Comparison of ENCODE assay signal across 16 cellular contexts in the genomic region with DNA sequence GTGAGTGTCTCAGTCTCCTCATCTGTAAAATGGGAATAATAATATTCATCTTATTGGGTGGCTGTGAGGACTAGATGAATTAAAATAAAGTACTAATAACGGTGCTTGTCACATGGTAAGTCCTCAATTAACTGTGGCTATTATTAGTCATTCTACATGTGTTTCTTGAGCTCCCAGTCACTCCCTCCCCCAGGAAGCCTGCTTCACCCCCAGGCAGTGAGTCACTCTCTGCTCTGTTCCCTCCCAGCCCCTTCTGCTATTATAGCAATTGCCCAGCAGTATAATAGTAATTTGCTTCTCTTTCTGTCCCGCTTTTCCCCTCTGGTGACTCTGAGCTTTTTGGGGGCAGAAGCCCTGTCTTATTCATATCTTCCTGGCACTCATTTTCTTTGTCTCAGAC.
DNase-seq lines count a peak whose midpoint lies in the region; TF ChIP-seq lines count a peak whose summit lies in the region.
"Had no signal": no experiment of that assay in that cellular context is flagged by ENCODE, and none has a peak within 500 bp of the region (broad histone marks: within the 10 kb centered on the region; RNA-seq: fewer than 3 reads in every experiment).

No MANE protein-coding gene starts in this region.

- TF ChIP-seq CTCF in neural progenitor cell (IDR thresholded peaks at IDR 0.05) (no peak), Caco-2 (IDR thresholded peaks at IDR 0.05; ENCODE audit: insufficient read depth in 1 of 2, low read depth in 1 of 2, low read length in 1 of 2, severe bottlenecking in 1 of 2, unreplicated experiment in 1 of 2) (no peak)

- H3K9me3 ChIP-seq in adipocyte (ENCODE audit: control insufficient read depth, low read length) (no peaks in the 10 kb centered on the region), neural progenitor cell (ENCODE audit: low read depth) (no peaks in the 10 kb centered on the region), Caco-2 (no peaks in the 10 kb centered on the region)
- H3K9me3 ChIP-seq: uterus had no signal

- H4K20me1 ChIP-seq in neural progenitor cell (ENCODE audit: low read depth): no peaks in the 10 kb centered on the region

- H3K9ac ChIP-seq in adipocyte (ENCODE audit: low read length): no peak overlapping the region
- H3K9ac ChIP-seq in neural progenitor cell: no peak overlapping the region

- H3K36me3 Mint-ChIP-seq in neural progenitor cell (no peaks in the 10 kb centered on the region), Caco-2 (ENCODE audit: insufficient read depth, unreplicated experiment) (no peaks in the 10 kb centered on the region)
- H3K36me3 Mint-ChIP-seq: naive thymus-derived CD8-positive, alpha-beta T cell had no signal

- H3K4me3 Mint-ChIP-seq in neural progenitor cell (no peak overlapping the region), Caco-2 (ENCODE audit: unreplicated experiment) (no peak overlapping the region)
- H3K4me3 Mint-ChIP-seq: activated B cell treated with CpG ODN at 0.5 μM for 24 hours; CD4-positive, alpha-beta T cell; naive thymus-derived CD8-positive, alpha-beta T cell had no signal

- H3K27me3 ChIP-seq in adipocyte (replicated peaks; ENCODE audit: control insufficient read depth, insufficient read depth, low read length) (peaks cover 3% of the 10 kb centered on the region), neural progenitor cell (no peaks in the 10 kb centered on the region), Caco-2 (replicated peaks; ENCODE audit: control insufficient read depth, insufficient read depth, low read length) (no peaks in the 10 kb centered on the region)
- H3K27me3 ChIP-seq: uterus had no signal

- DNase-seq in Ammon's horn (ENCODE audit: low spot score) (peak; percentile 36), Kasumi-1 (lab: John Stamatoyannopoulos, UW) (peak; percentile 0 to 3), adipocyte (ENCODE audit: low read depth) (peak; percentile 40), islet precursor cell (peak; percentile 82), posterior cingulate gyrus (no peak), neural progenitor cell (ENCODE audit: low spot score) (no peak), NCI-H146 (lab: John Stamatoyannopoulos, UW) (no peak), Caco-2 (no peak)
- DNase-seq: activated B cell treated with CpG ODN at 0.5 μM for 24 hours; CD4-positive, alpha-beta T cell; GOT3; naive thymus-derived CD8-positive, alpha-beta T cell; NCI-H2171 treated with DMSO at 0.1 percent for 48 hours; SHP77 treated with DMSO at 0.1 percent for 48 hours; stimulated activated CD4-positive, alpha-beta T cell treated with anti-CD3 and anti-CD28 coated beads, Interleukin-12 subunit alpha, Interleukin-12 subunit beta, amount 100 ng/mL, for 4 hours; uterus had no signal

- H3K4me2 ChIP-seq in neural progenitor cell: no peak overlapping the region

- no peaks in the 10 kb centered on the region for H3K9me3 Mint-ChIP-seq in neural progenitor cell
- no peaks in the 10 kb centered on the region for H3K9me3 Mint-ChIP-seq in Caco-2 (ENCODE audit: unreplicated experiment)
- H3K9me3 Mint-ChIP-seq: activated B cell treated with CpG ODN at 0.5 μM for 24 hours; CD4-positive, alpha-beta T cell; naive thymus-derived CD8-positive, alpha-beta T cell had no signal

- H2AFZ ChIP-seq in neural progenitor cell (replicated peaks): no peak overlapping the region

- peaks cover 5% of the 10 kb centered on the region for H3K4me1 Mint-ChIP-seq in neural progenitor cell
- no peaks in the 10 kb centered on the region for H3K4me1 Mint-ChIP-seq in Caco-2 (ENCODE audit: low read depth, unreplicated experiment)

- H3K27ac ChIP-seq in neural progenitor cell: no peak overlapping the region
- H3K27ac ChIP-seq: uterus had no signal

- POLR2A ChIA-PET in Caco-2 (lab: Charles Lee): no interaction called here

- intact Hi-C loops in posterior cingulate gyrus (cut with DNase I) (no loop called here), Caco-2 (cut with micrococcal nuclease; ENCODE audit: unreplicated experiment) (no loop called here)

- H3K36me3 ChIP-seq in adipocyte (ENCODE audit: control insufficient read depth, insufficient read depth, low read length, severe bottlenecking): no peaks in the 10 kb centered on the region
- H3K36me3 ChIP-seq in neural progenitor cell: no peaks in the 10 kb centered on the region
- no peaks in the 10 kb centered on the region for H3K36me3 ChIP-seq in Caco-2 (ENCODE audit: control insufficient read depth, insufficient read depth, low read length)
- H3K36me3 ChIP-seq: uterus had no signal

- peaks cover 35% of the 10 kb centered on the region for H3K4me1 ChIP-seq in adipocyte (ENCODE audit: control insufficient read depth, insufficient read depth, low read length)
- H3K4me1 ChIP-seq in neural progenitor cell: peaks cover 10% of the 10 kb centered on the region
- no peaks in the 10 kb centered on the region for H3K4me1 ChIP-seq in Caco-2
- H3K4me1 ChIP-seq: uterus had no signal

- H3K79me2 ChIP-seq in neural progenitor cell (ENCODE audit: low read depth): no peaks in the 10 kb centered on the region

- no peak overlapping the region for H3K4me3 ChIP-seq in adipocyte (ENCODE audit: low read length)
- H3K4me3 ChIP-seq in neural progenitor cell: no peak overlapping the region
- no peak overlapping the region for H3K4me3 ChIP-seq in Caco-2 (ENCODE audit: low read depth, low read length)
- H3K4me3 ChIP-seq: uterus had no signal

- H3K27me3 Mint-ChIP-seq in neural progenitor cell (ENCODE audit: insufficient read depth, low read depth): peaks cover 7% of the 10 kb centered on the region
- peaks cover 1% of the 10 kb centered on the region for H3K27me3 Mint-ChIP-seq in Caco-2 (ENCODE audit: insufficient read depth, unreplicated experiment)

- CTCF ChIA-PET in Caco-2 (lab: Charles Lee): interaction anchor here (1.3 kb wide), 1 partner anchor 143 kb away, joined by 4 read pairs; no protein-coding TSS in a partner anchor

- BruUV-seq in Caco-2 (replicated peaks; lab: Mats Ljungman, UMichigan): no TSS peak

- H3K27ac Mint-ChIP-seq in neural progenitor cell (no peak overlapping the region), Caco-2 (ENCODE audit: unreplicated experiment) (no peak overlapping the region)
- H3K27ac Mint-ChIP-seq: activated B cell treated with CpG ODN at 0.5 μM for 24 hours; CD4-positive, alpha-beta T cell; naive thymus-derived CD8-positive, alpha-beta T cell had no signal

- H3F3A ChIP-seq in neural progenitor cell (ENCODE audit: low read depth): no peaks in the 10 kb centered on the region

Comparison
In these comparisons a context has a peak if more than half of its experiments do, and no peak if none do; other contexts are left out.
1. DNase-seq: peak in Ammon's horn (single experiment), Kasumi-1 (2 of 2), adipocyte (single experiment) and islet precursor cell (single experiment); none in posterior cingulate gyrus (0 of 10), neural progenitor cell (single experiment), NCI-H146 (single experiment) and Caco-2 (0 of 2).